Comparison of ENCODE assay signal across 10 cellular contexts in genomic region chr16:23505180-23505665, GRCh38. TPM values are rescaled to one million over a fixed set of nuclear protein-coding genes. Genes with fewer than 3 reads are reported as not detected.
DNase-seq lines count a peak whose midpoint lies in the region; ATAC-seq and TF ChIP-seq lines count a peak whose summit lies in the region.
"Had no signal": no experiment of that assay in that cellular context is flagged by ENCODE, and none has a peak within 500 bp of the region (broad histone marks: within the 10 kb centered on the region; RNA-seq: fewer than 3 reads in every experiment).

No MANE protein-coding gene starts in this region.

- H2AFZ ChIP-seq in OCI-LY7 (ENCODE audit: low read length): no peak overlapping the region

- no peaks in the 10 kb centered on the region for H3K27me3 ChIP-seq in gastroesophageal sphincter
- no peaks in the 10 kb centered on the region for H3K27me3 ChIP-seq in thoracic aorta (replicated peaks; ENCODE audit: insufficient read depth)
- H3K27me3 ChIP-seq: BE2C had no signal

- H3K4me1 ChIP-seq in OCI-LY7 (ENCODE audit: insufficient read depth, low read length, poor library complexity, severe bottlenecking) (peaks cover 71% of the 10 kb centered on the region), gastroesophageal sphincter (peaks cover 0 to 84% (median 23%) of the 10 kb centered on the region in 3 donors), thoracic aorta (ENCODE audit: control insufficient read depth in 1 of 2, low read depth in 2 of 2) (peaks cover 27 to 53% of the 10 kb centered on the region in 2 donors)

- DNase-seq in activated T-cell treated with anti-CD3 and anti-CD28 coated beads, Interleukin-2, amount 50 U/mL, for 4 hours: no peak
- DNase-seq in activated T-cell treated with anti-CD3 and anti-CD28 coated beads, Interleukin-2, amount 50 U/mL, for 48 hours: no peak
- DNase-seq in OCI-LY7 (ENCODE audit: low spot score) (no peak), thoracic aorta (ENCODE audit: low spot score) (no peak), KBM-7 (no peak)
- DNase-seq in stimulated activated CD4-positive, alpha-beta T cell treated with anti-CD3 and anti-CD28 coated beads, Interleukin-12 subunit alpha, Interleukin-12 subunit beta, amount 100 ng/mL, for 4 hours: no peak
- DNase-seq in naive thymus-derived CD8-positive, alpha-beta T cell: no peak
- DNase-seq: BE2C had no signal

- intact Hi-C loops in OCI-LY7 (cut with micrococcal nuclease; ENCODE audit: unreplicated experiment): loop anchor here (2.0 kb wide), 1 partner anchor 14 kb away; no protein-coding TSS in a partner anchor

- peak overlapping the region; percentile 99 for H3K4me3 ChIP-seq in OCI-LY7 (ENCODE audit: low read depth, low read length, poor library complexity, severe bottlenecking)
- no peak overlapping the region for H3K4me3 ChIP-seq in gastroesophageal sphincter
- H3K4me3 ChIP-seq in thoracic aorta: no peak overlapping the region
- H3K4me3 ChIP-seq: skin epidermis had no signal

- H3K4me3 Mint-ChIP-seq in activated T-cell treated with anti-CD3 and anti-CD28 coated beads, Interleukin-2, amount 50 U/mL, for 4 hours: peak overlapping the region; percentile 39
- H3K4me3 Mint-ChIP-seq in naive thymus-derived CD8-positive, alpha-beta T cell: peak overlapping the region in 5 of 10 donors; percentile 14 to 66 (median 28)

- WGBS in gastroesophageal sphincter (ENCODE audit: low coverage in 1 of 2), 2 donors: 84 to 98% methylated on average over 6 to 7 of the region's 9 CpGs

- H3K27ac ChIP-seq in OCI-LY7 (ENCODE audit: low read depth, low read length, poor library complexity, severe bottlenecking): peak overlapping the region; percentile 91
- H3K27ac ChIP-seq in gastroesophageal sphincter: peak overlapping the region in 3 of 4 donors; percentile 71 to 77 (median 76)
- H3K27ac ChIP-seq in thoracic aorta: peak overlapping the region; percentile 58 to 69

- POLR2A ChIA-PET in OCI-LY7 (lab: Charles Lee): interaction anchor here (0.9 to 3.1 kb wide), 3 partner anchors 12 to 16 kb away, joined by 4 to 31 read pairs (median 13); no protein-coding TSS in a partner anchor
- POLR2A ChIA-PET in naive thymus-derived CD8-positive, alpha-beta T cell (lab: Charles Lee): no interaction called here

- no peaks in the 10 kb centered on the region for H3K27me3 Mint-ChIP-seq in activated T-cell treated with anti-CD3 and anti-CD28 coated beads, Interleukin-2, amount 50 U/mL, for 4 hours (ENCODE audit: low read depth)
- H3K27me3 Mint-ChIP-seq in naive thymus-derived CD8-positive, alpha-beta T cell: no peaks in the 10 kb centered on the region

- no TSS peak for BruUV-seq in OCI-LY7 (replicated peaks; lab: Mats Ljungman, UMichigan)

- peaks cover 18% of the 10 kb centered on the region for H3K36me3 Mint-ChIP-seq in activated T-cell treated with anti-CD3 and anti-CD28 coated beads, Interleukin-2, amount 50 U/mL, for 4 hours (ENCODE audit: insufficient read depth)
- peaks cover 0 to 10% (median 0%) of the 10 kb centered on the region in 3 donors for H3K36me3 Mint-ChIP-seq in naive thymus-derived CD8-positive, alpha-beta T cell

- no peak for TF ChIP-seq CTCF in OCI-LY7 (conservative IDR thresholded peaks at IDR 0.05; ENCODE audit: low read length)
- TF ChIP-seq CTCF in gastroesophageal sphincter (IDR thresholded peaks at IDR 0.05): no peak
- no peak for TF ChIP-seq CTCF in thoracic aorta (IDR thresholded peaks at IDR 0.05)

- peaks cover 4% of the 10 kb centered on the region; the same call in 1 of the 2 replicates for H3K9me3 ChIP-seq in OCI-LY7 (ENCODE audit: low read length)
- no peaks in the 10 kb centered on the region for H3K9me3 ChIP-seq in gastroesophageal sphincter
- H3K9me3 ChIP-seq in thoracic aorta: no peaks in the 10 kb centered on the region
- H3K9me3 ChIP-seq: BE2C had no signal

- H3K9me2 ChIP-seq in OCI-LY7 (ENCODE audit: insufficient read depth, low read length): no peaks in the 10 kb centered on the region

- peak overlapping the region; percentile 97 for H3K4me2 ChIP-seq in OCI-LY7 (ENCODE audit: low read length)

- no peak for ATAC-seq in activated T-cell treated with anti-CD3 and anti-CD28 coated beads, Interleukin-2, amount 50 U/mL, for 4 hours
- ATAC-seq in gastroesophageal sphincter (no peak), thoracic aorta (ENCODE audit: insufficient number of reproducible peaks, low FRiP score, low read depth) (no peak)
- ATAC-seq in naive thymus-derived CD8-positive, alpha-beta T cell: no peak

- CTCF ChIA-PET in OCI-LY7 (lab: Charles Lee; ENCODE audit: unreplicated experiment): interaction anchor here (1.2 kb wide), 1 partner anchor 51 kb away, joined by 4 read pairs; no protein-coding TSS in a partner anchor

- peaks cover 95% of the 10 kb centered on the region for H3K36me3 ChIP-seq in OCI-LY7 (ENCODE audit: insufficient read depth, low read length)
- H3K36me3 ChIP-seq in gastroesophageal sphincter: peaks cover 0 to 17% of the 10 kb centered on the region in 2 donors
- no peaks in the 10 kb centered on the region for H3K36me3 ChIP-seq in thoracic aorta

- peaks cover 81% of the 10 kb centered on the region for H4K20me1 ChIP-seq in OCI-LY7 (ENCODE audit: insufficient read depth, low read length)

- no peak for TF ChIP-seq POLR2A in gastroesophageal sphincter (IDR thresholded peaks at IDR 0.05)

- H3K4me1 Mint-ChIP-seq in activated T-cell treated with anti-CD3 and anti-CD28 coated beads, Interleukin-2, amount 50 U/mL, for 4 hours (ENCODE audit: low read depth): peaks cover 83% of the 10 kb centered on the region
- peaks cover 32 to 87% (median 74%) of the 10 kb centered on the region in 4 donors for H3K4me1 Mint-ChIP-seq in naive thymus-derived CD8-positive, alpha-beta T cell

- no peaks in the 10 kb centered on the region for H3K9me3 Mint-ChIP-seq in activated T-cell treated with anti-CD3 and anti-CD28 coated beads, Interleukin-2, amount 50 U/mL, for 4 hours
- no peaks in the 10 kb centered on the region for H3K9me3 Mint-ChIP-seq in naive thymus-derived CD8-positive, alpha-beta T cell

- H3K79me2 ChIP-seq in OCI-LY7 (ENCODE audit: insufficient read depth, low read depth, low read length): peaks cover 100% of the 10 kb centered on the region

- in situ Hi-C loops in KBM-7 (cut with MboI; ENCODE audit: low pct_unique_long_range_greater_than_20kb, low sequenced_read_pairs): no loop called here

- TF ChIP-seq EP300 in gastroesophageal sphincter (IDR thresholded peaks at IDR 0.05): no peak

- H3K27ac Mint-ChIP-seq in naive thymus-derived CD8-positive, alpha-beta T cell: peak overlapping the region in 5 of 10 donors; percentile 59 to 96 (median 81)

RNA-seq across cellular contexts. Expression of gene GGA2, which starts 5.1 kb away (rescaled TPM):
- 10 to 100 TPM; 66.0 to 82.9 (median 70.0) TPM for total RNA-seq in activated T-cell treated with anti-CD3 and anti-CD28 coated beads, Interleukin-2, amount 50 U/mL, for 4 hours
- total RNA-seq in OCI-LY7 (2014; rRNA removed; shearing (Covaris generic)): 213 and 256 TPM in 2 replicates
- 580 and 590 TPM in 2 replicates for total RNA-seq in OCI-LY7 (2022)
- 10 to 100 TPM; 36.5 to 50.5 (median 41.5) TPM for total RNA-seq in gastroesophageal sphincter
- total RNA-seq in thoracic aorta: 10 to 100 TPM; 61.7 to 61.9 TPM
- 10 to 100 TPM; 87.5 to 94.6 TPM for total RNA-seq in naive thymus-derived CD8-positive, alpha-beta T cell
- polyA plus RNA-seq in naive thymus-derived CD8-positive, alpha-beta T cell: 10 to 100 TPM; 37.7 to 56.7 (median 39.4) TPM

RNA-seq across cellular contexts. Expression of gene EARS2, which starts 51.9 kb away (rescaled TPM):
- 10 to 100 TPM; 30.8 to 37.1 (median 33.3) TPM for total RNA-seq in activated T-cell treated with anti-CD3 and anti-CD28 coated beads, Interleukin-2, amount 50 U/mL, for 4 hours
- 32.3 and 42.1 TPM in 2 replicates for total RNA-seq in OCI-LY7 (2014; rRNA removed; shearing (Covaris generic))
- total RNA-seq in OCI-LY7 (2022) (27.8 and 38.5 TPM in 2 replicates), gastroesophageal sphincter (10 to 100 TPM in 3 of 4 donors, 1 to 10 TPM in 1; 9.5 to 28.5 (median 18.8) TPM), thoracic aorta (10 to 100 TPM; 26.3 to 29.8 TPM)
- 10 to 100 TPM; 16.9 to 18.1 TPM for total RNA-seq in naive thymus-derived CD8-positive, alpha-beta T cell
- polyA plus RNA-seq in naive thymus-derived CD8-positive, alpha-beta T cell: 10 to 100 TPM; 14.1 to 19.9 (median 18.3) TPM

RNA-seq across cellular contexts. Expression of gene COG7, which starts 52.2 kb away (rescaled TPM):
- total RNA-seq in activated T-cell treated with anti-CD3 and anti-CD28 coated beads, Interleukin-2, amount 50 U/mL, for 4 hours: 10 to 100 TPM; 18.5 to 21.8 (median 20.0) TPM
- total RNA-seq in OCI-LY7 (2014; rRNA removed; shearing (Covaris generic)): 11.1 and 11.4 TPM in 2 replicates
- total RNA-seq in OCI-LY7 (2022): 21.0 TPM in 2 replicates
- 10 to 100 TPM in 3 of 4 donors, 1 to 10 TPM in 1; 6.9 to 18.6 (median 16.0) TPM for total RNA-seq in gastroesophageal sphincter
- total RNA-seq in thoracic aorta: 10 to 100 TPM; 27.8 to 37.6 TPM
- total RNA-seq in naive thymus-derived CD8-positive, alpha-beta T cell: 10 to 100 TPM; 23.3 to 26.2 TPM
- 10 to 100 TPM in 1 of 3 donors, 1 to 10 TPM in 2; 8.4 to 10.9 (median 9.2) TPM for polyA plus RNA-seq in naive thymus-derived CD8-positive, alpha-beta T cell

RNA-seq across cellular contexts. Expression of gene UBFD1, which starts 52.3 kb away (rescaled TPM):
- total RNA-seq in activated T-cell treated with anti-CD3 and anti-CD28 coated beads, Interleukin-2, amount 50 U/mL, for 4 hours: 10 to 100 TPM; 69.8 to 73.8 (median 70.0) TPM
- total RNA-seq in OCI-LY7 (2014; rRNA removed; shearing (Covaris generic)): 39.1 and 42.4 TPM in 2 replicates
- total RNA-seq in OCI-LY7 (2022): 62.8 and 67.1 TPM in 2 replicates
- total RNA-seq in gastroesophageal sphincter: 10 to 100 TPM; 54.5 to 81.3 (median 66.2) TPM
- 10 to 100 TPM; 56.0 to 84.9 TPM for total RNA-seq in thoracic aorta
- 10 to 100 TPM; 52.5 to 58.7 TPM for total RNA-seq in naive thymus-derived CD8-positive, alpha-beta T cell
- 10 to 100 TPM; 12.2 to 15.4 (median 12.6) TPM for polyA plus RNA-seq in naive thymus-derived CD8-positive, alpha-beta T cell
